In the genomic region with DNA sequence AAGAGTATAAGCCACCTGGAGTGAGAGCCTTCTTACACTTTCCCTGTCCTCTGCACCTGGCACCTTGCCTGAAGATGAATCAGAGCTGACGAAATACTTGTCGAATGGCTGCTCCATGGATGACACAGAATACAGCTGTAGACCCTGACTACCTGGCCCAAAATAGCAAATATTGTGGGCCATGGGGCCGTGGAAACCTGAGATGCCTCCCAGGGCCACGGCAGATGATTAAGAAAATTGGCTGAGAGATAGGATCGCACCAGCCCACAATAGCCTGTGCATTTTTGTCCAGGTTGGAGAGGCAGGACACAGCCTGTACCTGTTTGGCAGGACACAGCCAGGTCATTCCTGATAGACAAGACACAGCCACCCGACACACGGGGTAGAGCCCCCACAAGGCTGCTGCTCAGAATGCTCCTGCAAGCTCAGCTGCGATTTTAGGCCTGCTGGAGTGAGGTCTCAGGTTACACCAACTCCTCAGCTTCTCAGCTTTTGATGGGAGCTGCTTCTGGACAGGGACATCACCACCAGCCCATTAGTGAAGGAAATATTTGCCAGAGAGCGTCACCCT, we compare ENCODE assay signal across 12 cellular contexts. TPM values are rescaled to one million over a fixed set of nuclear protein-coding genes. Genes with fewer than 3 reads are reported as not detected.
A peak's percentile ranks its signal among the peaks of the same experiment; 100 is the strongest.
DNase-seq lines count a peak whose midpoint lies in the region; ATAC-seq and TF ChIP-seq lines count a peak whose summit lies in the region.
"Had no signal": no experiment of that assay in that cellular context is flagged by ENCODE, and none has a peak within 500 bp of the region (broad histone marks: within the 10 kb centered on the region; RNA-seq: fewer than 3 reads in every experiment).

No MANE protein-coding gene starts in this region.

- no peak overlapping the region for H3K9ac ChIP-seq in mesendoderm (ENCODE audit: low read length)

- no peak overlapping the region for H2BK120ac ChIP-seq in mesendoderm (ENCODE audit: low read depth, low read length)

- H3K9me3 ChIP-seq in breast epithelium = no peaks in the 10 kb centered on the region
- H3K9me3 ChIP-seq: SJSA1, suprapubic skin had no signal

- no peak overlapping the region for H3K23ac ChIP-seq in mesendoderm (ENCODE audit: low read length)

- H4K5ac ChIP-seq in mesendoderm (ENCODE audit: low read length) = no peak overlapping the region

- H2AK5ac ChIP-seq in mesendoderm (ENCODE audit: low read length) = no peak overlapping the region

- no peak overlapping the region for H2BK5ac ChIP-seq in mesendoderm (ENCODE audit: low read length)

- no peak overlapping the region for H3K4ac ChIP-seq in mesendoderm (ENCODE audit: low read depth, low read length)

- no peak overlapping the region for H4K8ac ChIP-seq in mesendoderm (ENCODE audit: low read depth, low read length)

- intact Hi-C loops in breast epithelium (cut with DNase I; ENCODE audit: low total_unique reads) = no loop called here

- H3K27me3 ChIP-seq in breast epithelium (no peaks in the 10 kb centered on the region), mesendoderm (ENCODE audit: insufficient read depth, low read length, poor library complexity) (no peaks in the 10 kb centered on the region)
- H3K27me3 ChIP-seq: heart right ventricle, SJSA1, suprapubic skin had no signal

- ATAC-seq in HG03342 (IDR thresholded peaks at IDR 0.05; ENCODE audit: unreplicated experiment) = no peak
- ATAC-seq in HG02678 (IDR thresholded peaks at IDR 0.05; ENCODE audit: unreplicated experiment) = no peak
- ATAC-seq: sciatic nerve had no signal

- no peak overlapping the region for H3K56ac ChIP-seq in mesendoderm (ENCODE audit: low read length)

- DNase-seq in DMS79 (lab: John Stamatoyannopoulos, UW) (peak; percentile 31), NCI-H2029 treated with DMSO at 0.1 percent for 48 hours (lab: John Stamatoyannopoulos, UW) (peak; percentile 37), breast epithelium (ENCODE audit: low spot score in 2 of 2) (peak; percentile 82 to 89), mesendoderm (peak; percentile 65), NCI-H1436 (lab: John Stamatoyannopoulos, UW) (no peak)
- DNase-seq in activated CD4-positive, alpha-beta T cell treated with anti-CD3 and anti-CD28 coated beads, Interleukin-2, amount 50 U/mL, for 1 hour = no peak
- DNase-seq: heart right ventricle had no signal

- H3K27ac ChIP-seq in breast epithelium = peak overlapping the region; percentile 85 to 87
- no peak overlapping the region for H3K27ac ChIP-seq in mesendoderm (ENCODE audit: low read depth, low read length)
- H3K27ac ChIP-seq: heart right ventricle, SJSA1, suprapubic skin had no signal

- WGBS in mesendoderm (ENCODE audit: extremely low coverage, insufficient coverage, low lambda C conversion rate) = no CpG with 5 or more reads among the region's 9 CpGs

- H3K18ac ChIP-seq in mesendoderm (ENCODE audit: low read length) = no peak overlapping the region

- H3K4me1 ChIP-seq in breast epithelium (peaks cover 0 to 6% of the 10 kb centered on the region in 2 donors), mesendoderm (ENCODE audit: control insufficient read depth, low read depth, low read length) (no peaks in the 10 kb centered on the region)
- H3K4me1 ChIP-seq: suprapubic skin had no signal

- no peak for TF ChIP-seq CTCF in breast epithelium (IDR thresholded peaks at IDR 0.05)

- no peak overlapping the region for H3K4me3 ChIP-seq in breast epithelium
- no peak overlapping the region for H3K4me3 ChIP-seq in mesendoderm (ENCODE audit: low read length)
- H3K4me3 ChIP-seq: heart right ventricle, SJSA1, suprapubic skin had no signal

- H3K4me2 ChIP-seq in mesendoderm (ENCODE audit: low read length) = no peak overlapping the region

- H3K36me3 ChIP-seq in breast epithelium (no peaks in the 10 kb centered on the region), mesendoderm (ENCODE audit: control insufficient read depth, insufficient read depth, low read length) (no peaks in the 10 kb centered on the region)
- H3K36me3 ChIP-seq: heart right ventricle, SJSA1, suprapubic skin had no signal

- TF ChIP-seq POLR2A in breast epithelium (IDR thresholded peaks at IDR 0.05) = no peak

- no peaks in the 10 kb centered on the region for H3K79me2 ChIP-seq in mesendoderm (ENCODE audit: control insufficient read depth, insufficient read depth, low read length)

- no peaks in the 10 kb centered on the region for H3K79me1 ChIP-seq in mesendoderm (ENCODE audit: low read length)

- H2BK15ac ChIP-seq in mesendoderm (replicated peaks; ENCODE audit: low read depth) = no peak overlapping the region

RNA-seq across cellular contexts. Expression of a gene that starts 22.9 kb away (rescaled TPM):
- total RNA-seq in breast epithelium = 100 to 1,000 TPM; 333 to 609 (median 575) TPM
- 419 TPM for polyA plus RNA-seq in mesendoderm (2013, experiment 1 of 2)
- polyA plus RNA-seq in mesendoderm (2013, experiment 2 of 2) = 425 TPM

Comparison
In these comparisons a context has a peak if more than half of its experiments do, and no peak if none do; other contexts are left out.
1. DNase-seq: peak in DMS79 (single experiment), NCI-H2029 treated with DMSO at 0.1 percent for 48 hours (single experiment), breast epithelium (2 of 2) and mesendoderm (single experiment); none in activated CD4-positive, alpha-beta T cell treated with anti-CD3 and anti-CD28 coated beads, Interleukin-2, amount 50 U/mL, for 1 hour (single experiment) and NCI-H1436 (single experiment).